Comparison of ENCODE assay signal across 12 cellular contexts in genomic region chr7:157018997-157019591, GRCh38. TPM values are rescaled to one million over a fixed set of nuclear protein-coding genes. Genes with fewer than 3 reads are reported as not detected.
DNase-seq lines count a peak whose midpoint lies in the region; ATAC-seq and TF ChIP-seq lines count a peak whose summit lies in the region.
"Had no signal": no experiment of that assay in that cellular context is flagged by ENCODE, and none has a peak within 500 bp of the region (broad histone marks: within the 10 kb centered on the region; RNA-seq: fewer than 3 reads in every experiment).

No MANE protein-coding gene starts in this region.

- H3K4me3 Mint-ChIP-seq in effector memory CD8-positive, alpha-beta T cell, result peak overlapping the region; percentile 38 to 53

- H3K4me3 ChIP-seq in KMS-11 (IDR thresholded peaks at IDR 0.05; ENCODE audit: insufficient read depth, low read depth, low read length), result no peak overlapping the region
- no peak overlapping the region for H3K4me3 ChIP-seq in neuronal stem cell (ENCODE audit: low read length in 2 of 2)
- H3K4me3 ChIP-seq: A549 had no signal

- H3K9me3 Mint-ChIP-seq in effector memory CD8-positive, alpha-beta T cell, result no peaks in the 10 kb centered on the region

- H3K9ac ChIP-seq in KMS-11 (no peak overlapping the region), neuronal stem cell (ENCODE audit: low read depth, low read length, poor library complexity) (no peak overlapping the region)

- no CpG with 5 or more reads among the region's 45 CpGs for WGBS in neuronal stem cell (ENCODE audit: extremely low coverage in 2 of 2, insufficient read length in 2 of 2, insufficient replicate concordance in 1 of 2), 2 donors

- H3K36me3 ChIP-seq in KMS-11 (ENCODE audit: insufficient read depth) (no peaks in the 10 kb centered on the region; the same call in 1 of the 2 replicates), neuronal stem cell (replicated peaks in 1 of 2; ENCODE audit: control insufficient read depth in 2 of 2, insufficient read depth in 2 of 2, low read length in 2 of 2) (no peaks in the 10 kb centered on the region)

- H3K27ac ChIP-seq in KMS-11 (peak overlapping the region; percentile 92; the same call in 1 of the 2 replicates), neuronal stem cell (replicated peaks; ENCODE audit: low read length) (no peak overlapping the region)
- H3K27ac ChIP-seq: A549 had no signal

- ATAC-seq in effector memory CD8-positive, alpha-beta T cell (replicated peaks), result no peak

- no peak overlapping the region for H2BK120ac ChIP-seq in neuronal stem cell (ENCODE audit: low read depth, low read length)

- no peak overlapping the region for H4K91ac ChIP-seq in neuronal stem cell (ENCODE audit: low read depth, low read length, poor library complexity)

- H3K23ac ChIP-seq in neuronal stem cell (ENCODE audit: low read depth, low read length, poor library complexity), result peak overlapping the region; percentile 50

- no peak overlapping the region for H3K14ac ChIP-seq in neuronal stem cell (ENCODE audit: low read length)

- H3K9me3 ChIP-seq in neuronal stem cell (replicated peaks in 1 of 2; ENCODE audit: control insufficient read depth in 2 of 2, insufficient read depth in 1 of 2, low read depth in 1 of 2, low read length in 2 of 2), result peaks cover 0 to 4% of the 10 kb centered on the region in 2 donors
- H3K9me3 ChIP-seq: A549 had no signal

- peaks cover 71 to 84% of the 10 kb centered on the region in 2 donors for H3K27me3 Mint-ChIP-seq in effector memory CD8-positive, alpha-beta T cell

- peaks cover 2% of the 10 kb centered on the region for H3K36me3 Mint-ChIP-seq in effector memory CD8-positive, alpha-beta T cell (ENCODE audit: insufficient read depth)

- H3K27ac Mint-ChIP-seq in effector memory CD8-positive, alpha-beta T cell, result no peak overlapping the region

- H3K4me1 ChIP-seq in KMS-11 (ENCODE audit: low read depth, poor library complexity, severe bottlenecking) (peaks cover 47% of the 10 kb centered on the region), neuronal stem cell (ENCODE audit: control insufficient read depth in 2 of 2, insufficient read depth in 1 of 2, low read depth in 1 of 2, low read length in 2 of 2) (peaks cover 0 to 2% of the 10 kb centered on the region in 2 donors)
- H3K4me1 ChIP-seq: A549 had no signal

- no peak overlapping the region for H4K8ac ChIP-seq in neuronal stem cell (ENCODE audit: low read depth, low read length)

- peak overlapping the region; percentile 74 for H2AK5ac ChIP-seq in neuronal stem cell (ENCODE audit: low read depth, low read length)

- DNase-seq in DMS53 (lab: John Stamatoyannopoulos, UW) (peak; percentile 57), DMS53 treated with DMSO at 0.1 percent for 48 hours (lab: John Stamatoyannopoulos, UW; ENCODE audit: unreplicated experiment) (no peak), neuronal stem cell (ENCODE audit: low spot score) (no peak), KBM-7 (no peak), NCI-H524 treated with DMSO at 0.1 percent for 48 hours (lab: John Stamatoyannopoulos, UW) (no peak), OCI-M1 (lab: John Stamatoyannopoulos, UW) (no peak)
- DNase-seq in effector memory CD8-positive, alpha-beta T cell, result no peak
- DNase-seq: activated gamma-delta T cell, NCI-H774, T-helper 9 cell had no signal

- peaks cover 7 to 16% of the 10 kb centered on the region in 2 donors for H3K4me1 Mint-ChIP-seq in effector memory CD8-positive, alpha-beta T cell (ENCODE audit: low read depth in 2 of 2)

- H2BK12ac ChIP-seq in neuronal stem cell (ENCODE audit: low read length), result no peak overlapping the region

- TF ChIP-seq CTCF in KMS-11 (conservative IDR thresholded peaks at IDR 0.05; ENCODE audit: low read depth, low read length), result no peak

- no peaks in the 10 kb centered on the region for H4K20me1 ChIP-seq in KMS-11 (ENCODE audit: insufficient read depth)

- H2AFZ ChIP-seq in KMS-11 (ENCODE audit: low read depth) (no peak overlapping the region), neuronal stem cell (ENCODE audit: low read length) (peak overlapping the region; percentile 35)

- no peak overlapping the region for H3K4me2 ChIP-seq in KMS-11
- H3K4me2 ChIP-seq in neuronal stem cell (ENCODE audit: insufficient read depth, low read length, poor library complexity, severe bottlenecking), result no peak overlapping the region
- H3K4me2 ChIP-seq: A549 had no signal

- in situ Hi-C loops in KBM-7 (cut with MboI; ENCODE audit: low pct_unique_long_range_greater_than_20kb, low sequenced_read_pairs), result no loop called here

- H3K18ac ChIP-seq in neuronal stem cell (ENCODE audit: low read length), result peak overlapping the region; percentile 49

- H3K79me2 ChIP-seq in KMS-11 (ENCODE audit: insufficient read depth, low read depth), result peaks cover 11% of the 10 kb centered on the region

- H3K79me1 ChIP-seq in neuronal stem cell (ENCODE audit: low read depth, low read length), result no peaks in the 10 kb centered on the region

- H2BK5ac ChIP-seq in neuronal stem cell (ENCODE audit: low read length), result no peak overlapping the region

- H2BK15ac ChIP-seq in neuronal stem cell (ENCODE audit: low read length), result peak overlapping the region; percentile 39

- no peak overlapping the region for H3K4ac ChIP-seq in neuronal stem cell (ENCODE audit: low read length)

- H3K27me3 ChIP-seq in KMS-11 (ENCODE audit: insufficient read depth, low read depth), result no peaks in the 10 kb centered on the region
- H3K27me3 ChIP-seq in neuronal stem cell (ENCODE audit: control insufficient read depth in 3 of 3, insufficient read depth in 3 of 3, low read depth in 1 of 3, low read length in 3 of 3), result peaks cover 83 to 100% (median 95%) of the 10 kb centered on the region in 3 experiments

RNA-seq across cellular contexts. Expression of gene MNX1, which starts 8.6 kb away (rescaled TPM):
- polyA plus RNA-seq in neuronal stem cell (2013, experiment 1 of 2), result not detected
- polyA plus RNA-seq in neuronal stem cell (2013, experiment 2 of 2), result 0.04 TPM
